In the genomic region with DNA sequence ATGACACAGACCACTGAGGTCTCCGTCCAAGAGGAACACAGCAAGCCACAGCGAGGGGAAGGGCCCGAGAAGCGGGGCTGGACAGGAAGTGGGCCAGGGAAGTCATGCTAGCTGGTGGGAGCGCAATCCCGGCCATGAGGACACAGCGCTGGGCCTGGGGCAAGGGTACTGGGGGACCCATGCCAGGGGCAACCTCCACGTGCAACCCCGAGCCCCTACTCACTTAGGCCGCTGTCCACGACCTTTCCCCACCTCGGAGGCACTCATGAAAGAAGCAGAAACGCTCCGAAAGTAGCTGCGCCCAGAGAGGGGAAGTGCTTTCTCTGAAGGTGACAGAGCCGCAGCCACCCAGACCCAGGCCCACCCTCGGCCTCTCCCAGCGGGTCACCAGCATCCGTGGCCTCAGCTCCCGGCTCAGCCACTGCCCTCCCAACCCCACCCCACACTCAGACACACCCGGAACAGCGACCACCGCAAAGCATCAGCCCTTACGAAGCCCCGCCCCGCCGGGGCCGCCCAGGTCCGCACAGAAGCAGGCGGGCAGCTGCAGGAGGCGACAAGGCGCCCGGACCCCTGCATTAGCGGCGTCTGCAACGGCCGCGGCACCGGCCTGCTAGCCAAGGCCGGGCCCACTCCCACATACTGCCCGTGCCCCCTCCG, we compare ENCODE assay signal across 8 cellular contexts. TPM values are rescaled to one million over a fixed set of nuclear protein-coding genes. Genes with fewer than 3 reads are reported as not detected.
DNase-seq lines count a peak whose midpoint lies in the region; ATAC-seq and TF ChIP-seq lines count a peak whose summit lies in the region.

No MANE protein-coding gene starts in this region.

- no peak overlapping the region for H3K18ac ChIP-seq in H9 (ENCODE audit: insufficient read length, low read depth, low read length)

- H3K36me3 Mint-ChIP-seq in H9 (ENCODE audit: insufficient read depth in 1 of 3, low read depth in 3 of 3) (no peaks in the 10 kb centered on the region), MCF 10A (ENCODE audit: insufficient read depth, unreplicated experiment) (no peaks in the 10 kb centered on the region)

- no peak overlapping the region for H2BK15ac ChIP-seq in H9 (ENCODE audit: low read depth, low read length)

- POLR2A ChIA-PET in MCF 10A (lab: Yijun Ruan, JAX) = interaction anchor here (0.7 to 3.4 kb wide), 11 partner anchors 11 to 438 kb away, joined by 3 to 34 read pairs (median 4); a partner anchor contains a TSS

- H3T11ph ChIP-seq in H9 (ENCODE audit: low read length) = no peak overlapping the region

- H3K79me1 ChIP-seq in H9 (ENCODE audit: insufficient read depth, low read depth, low read length, poor library complexity, severe bottlenecking) = no peaks in the 10 kb centered on the region

- H3K27me3 Mint-ChIP-seq in H9 (ENCODE audit: low read depth) (peaks cover 6% of the 10 kb centered on the region; the same call in 1 of the 2 replicates), MCF 10A (ENCODE audit: insufficient read depth, unreplicated experiment) (no peaks in the 10 kb centered on the region)

- H2BK120ac ChIP-seq in H9 (ENCODE audit: low read depth, low read length, poor library complexity, severe bottlenecking) = no peak overlapping the region

- peaks cover 6% of the 10 kb centered on the region; the same call in 1 of the 2 replicates for H3K4me1 ChIP-seq in H9 (ENCODE audit: insufficient read depth, low read length)
- peaks cover 59% of the 10 kb centered on the region for H3K4me1 ChIP-seq in stomach smooth muscle (ENCODE audit: control insufficient read depth, insufficient read depth, low read length)

- CTCF ChIA-PET in MCF 10A (lab: Yijun Ruan, JAX) = interaction anchor here (0.6 to 2.1 kb wide), 6 partner anchors 27 to 48 kb away, joined by 3 to 11 read pairs (median 4); no protein-coding TSS in a partner anchor

- no peak overlapping the region for H2AK5ac ChIP-seq in H9 (ENCODE audit: insufficient read length, low read length)

- peaks cover 30 to 38% of the 10 kb centered on the region in 2 experiments for H3K4me1 Mint-ChIP-seq in H9
- peaks cover 49% of the 10 kb centered on the region for H3K4me1 Mint-ChIP-seq in MCF 10A (ENCODE audit: insufficient read depth, unreplicated experiment)

- peaks cover 40% of the 10 kb centered on the region; the same call in 1 of the 2 replicates for H3K79me2 ChIP-seq in H9 (ENCODE audit: insufficient read depth, low read length)

- peak overlapping the region; percentile 92 for H3K27ac ChIP-seq in C4-2B
- no peak overlapping the region for H3K27ac ChIP-seq in H9 (ENCODE audit: insufficient read length, low read depth, low read length)
- peak overlapping the region; percentile 37 for H3K27ac ChIP-seq in stomach smooth muscle (ENCODE audit: low read length)

- H3K23me2 ChIP-seq in H9 (ENCODE audit: insufficient read length, low read depth, low read length, poor library complexity, severe bottlenecking) = peaks cover 6% of the 10 kb centered on the region

- H4K8ac ChIP-seq in H9 (replicated peaks; ENCODE audit: insufficient read length, low read depth, low read length) = no peak overlapping the region

- intact Hi-C loops in MCF 10A (cut with micrococcal nuclease) = loop anchor here (10.0 kb wide), 1 partner anchor 89 kb away; a partner anchor contains a TSS

- WGBS in H9 (ENCODE audit: extremely low coverage, insufficient read length, low lambda C conversion rate) = no CpG with 5 or more reads among the region's 42 CpGs

- no peak overlapping the region for H3K4ac ChIP-seq in H9 (ENCODE audit: low read depth, low read length)

- H3K9ac ChIP-seq in H9 (ENCODE audit: extremely low read depth, insufficient read length, low read length) = peak overlapping the region; percentile 68
- H3K9ac ChIP-seq in stomach smooth muscle (ENCODE audit: low read length in 2 of 2) = peak overlapping the region; percentile 71 to 85

- no peak overlapping the region for H3K23ac ChIP-seq in H9 (ENCODE audit: insufficient read length, low read depth, low read length)

- H3K9me3 Mint-ChIP-seq in H9 (no peaks in the 10 kb centered on the region), MCF 10A (ENCODE audit: unreplicated experiment) (no peaks in the 10 kb centered on the region)

- peak overlapping the region; percentile 72 for H3K4me2 ChIP-seq in H9 (ENCODE audit: insufficient read depth, insufficient read length, low read length)

- no TSS peak for BruUV-seq in MCF 10A (replicated peaks; lab: Mats Ljungman, UMichigan)

- peak overlapping the region; percentile 69 to 93 for H3K4me3 ChIP-seq in stomach smooth muscle (ENCODE audit: low read length in 2 of 2)

- H3K27me3 ChIP-seq in H9 (ENCODE audit: insufficient read depth, low read length) = no peaks in the 10 kb centered on the region
- H3K27me3 ChIP-seq in stomach smooth muscle (ENCODE audit: control insufficient read depth in 1 of 2, insufficient read depth in 2 of 2, low read length in 2 of 2) = no peaks in the 10 kb centered on the region

- DNase-seq in H9 = peak; percentile 41
- DNase-seq in SK-N-DZ (ENCODE audit: low spot score) = peak; percentile 31
- no peak for DNase-seq in MCF 10A (ENCODE audit: unreplicated experiment)
- peak; percentile 78 for DNase-seq in left kidney (ENCODE audit: low read depth, low spot score)

- H3K4me3 Mint-ChIP-seq in H9 = peak overlapping the region; percentile 86 to 95
- H3K4me3 Mint-ChIP-seq in MCF 10A (ENCODE audit: unreplicated experiment) = peak overlapping the region; percentile 85

- H2AFZ ChIP-seq in H9 (ENCODE audit: low read length) = no peak overlapping the region

- H3K36me3 ChIP-seq in stomach smooth muscle (ENCODE audit: control insufficient read depth in 2 of 2, insufficient read depth in 2 of 2, low read length in 2 of 2) = no peaks in the 10 kb centered on the region

- H3K56ac ChIP-seq in H9 (ENCODE audit: insufficient read length, low read depth, low read length) = no peak overlapping the region

- H3K27ac Mint-ChIP-seq in H9 = peak overlapping the region in 1 of 3 experiments; percentile 92; a peak in 2 of 7 replicates
- H3K27ac Mint-ChIP-seq in MCF 10A (ENCODE audit: low read depth, unreplicated experiment) = peak overlapping the region; percentile 84

- H3K9me3 ChIP-seq in H9 (ENCODE audit: control insufficient read depth, low read depth, low read length) (no peaks in the 10 kb centered on the region), stomach smooth muscle (ENCODE audit: control insufficient read depth in 2 of 2, low read length in 2 of 2) (no peaks in the 10 kb centered on the region)

- no peak overlapping the region for H4K91ac ChIP-seq in H9 (ENCODE audit: insufficient read length, low read depth, low read length)

- H2BK20ac ChIP-seq in H9 (ENCODE audit: low read depth, low read length, poor library complexity, severe bottlenecking) = no peak overlapping the region

- H2BK5ac ChIP-seq in H9 (ENCODE audit: insufficient read length, low read length) = no peak overlapping the region

- no peak overlapping the region for H4K5ac ChIP-seq in H9 (ENCODE audit: insufficient read length, low read depth, low read length)

- no peaks in the 10 kb centered on the region for H4K20me1 ChIP-seq in H9 (ENCODE audit: control insufficient read depth, insufficient read depth, insufficient read length)

- ATAC-seq in GM19328 (IDR thresholded peaks at IDR 0.05; ENCODE audit: unreplicated experiment) = no peak
- no peak for ATAC-seq in GM21360 (IDR thresholded peaks at IDR 0.05; ENCODE audit: unreplicated experiment)

- peak overlapping the region; percentile 25; the same call in 1 of the 2 replicates for H3K14ac ChIP-seq in H9 (ENCODE audit: insufficient read depth, low read length)

- no peak overlapping the region for H2BK12ac ChIP-seq in H9 (ENCODE audit: insufficient read length, low read depth, low read length)

- TF ChIP-seq CTCF in C4-2B (conservative IDR thresholded peaks at IDR 0.05) = no peak
- no peak for TF ChIP-seq CTCF in H9 (conservative IDR thresholded peaks at IDR 0.05)
- no peak for TF ChIP-seq CTCF in MCF 10A (IDR thresholded peaks at IDR 0.05; ENCODE audit: unreplicated experiment)

RNA-seq across cellular contexts. Expression of a gene that starts 0.8 kb away (rescaled TPM):
- total RNA-seq in H9 (2021) (21.2 and 22.3 TPM in 2 replicates), MCF 10A (2022) (23.1 and 23.5 TPM in 2 replicates)
- polyA plus RNA-seq in SK-N-DZ (2014; cell fraction: cytosol; rRNA removed) = 18.7 and 20.2 TPM in 2 replicates
- polyA plus RNA-seq in SK-N-DZ (2014; cell fraction: nucleus; rRNA removed) = 13.1 and 16.6 TPM in 2 replicates
